ENCODE assay signal across 9 cellular contexts in the genomic region with DNA sequence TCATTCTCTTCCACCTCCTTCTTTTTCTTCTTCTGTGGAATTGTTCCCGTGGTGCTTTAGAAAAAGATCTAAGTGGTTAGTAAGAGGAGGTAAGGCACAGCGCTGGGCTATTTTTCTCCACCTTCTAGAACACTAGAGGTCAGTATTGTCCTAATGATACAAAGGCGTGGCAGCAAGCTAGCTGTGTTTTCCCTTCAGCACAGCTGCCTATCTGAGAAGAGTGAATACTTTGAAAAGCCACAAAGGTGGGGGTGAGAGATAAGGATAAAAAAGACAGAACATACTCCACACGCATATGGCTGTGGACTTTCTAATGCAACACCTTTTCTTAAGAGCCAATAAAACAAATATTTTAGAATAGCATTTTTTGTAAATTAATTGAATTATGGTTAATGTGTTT. TPM values are rescaled to one million over a fixed set of nuclear protein-coding genes. Genes with fewer than 3 reads are reported as not detected.
DNase-seq lines count a peak whose midpoint lies in the region; ATAC-seq and TF ChIP-seq lines count a peak whose summit lies in the region.
"Had no signal": no experiment of that assay in that cellular context is flagged by ENCODE, and none has a peak within 500 bp of the region (broad histone marks: within the 10 kb centered on the region; RNA-seq: fewer than 3 reads in every experiment).

No MANE protein-coding gene starts in this region.

- no peaks in the 10 kb centered on the region for H3K36me3 ChIP-seq in SK-N-MC (ENCODE audit: insufficient read depth, low read length)

- H3K9me3 ChIP-seq in SK-N-MC (ENCODE audit: low read depth, low read length) = no peaks in the 10 kb centered on the region

- peak; percentile 4 for DNase-seq in activated CD4-positive, alpha-beta T cell treated with anti-CD3 and anti-CD28 coated beads for 36 hours
- no peak for DNase-seq in activated CD4-positive, alpha-beta T cell treated with anti-CD3 and anti-CD28 coated beads, Interleukin-2, amount 50 U/mL, for 4 hours
- DNase-seq in NCI-H146 (lab: John Stamatoyannopoulos, UW) (peak; percentile 87), SK-N-MC (ENCODE audit: low read depth, low spot score) (peak; percentile 20), fibroblast of villous mesenchyme (ENCODE audit: low read depth) (peak; percentile 37), putamen (ENCODE audit: low spot score) (peak; percentile 58)
- DNase-seq in activated CD4-positive, alpha-beta T cell treated with anti-CD3 and anti-CD28 coated beads for 4 hours = no peak

- H3K27ac Mint-ChIP-seq in activated CD4-positive, alpha-beta T cell treated with anti-CD3 and anti-CD28 coated beads for 36 hours = no peak overlapping the region
- H3K27ac Mint-ChIP-seq: B cell had no signal

- H3K4me1 Mint-ChIP-seq in activated CD4-positive, alpha-beta T cell treated with anti-CD3 and anti-CD28 coated beads for 36 hours = peaks cover 3% of the 10 kb centered on the region
- H3K4me1 Mint-ChIP-seq: B cell had no signal

- H3K9me3 Mint-ChIP-seq in activated CD4-positive, alpha-beta T cell treated with anti-CD3 and anti-CD28 coated beads for 36 hours (ENCODE audit: low read depth) = peaks cover 2% of the 10 kb centered on the region

- H3K9ac ChIP-seq in SK-N-MC (ENCODE audit: insufficient read length) = no peak overlapping the region

- ATAC-seq in activated CD4-positive, alpha-beta T cell treated with anti-CD3 and anti-CD28 coated beads for 36 hours = no peak
- ATAC-seq in HG02798 (IDR thresholded peaks at IDR 0.05; ENCODE audit: poor library complexity, unreplicated experiment) = peak; percentile 82

- POLR2A ChIA-PET in activated CD4-positive, alpha-beta T cell treated with anti-CD3 and anti-CD28 coated beads for 36 hours (lab: Charles Lee) = no interaction called here

- no peaks in the 10 kb centered on the region for H3K36me3 Mint-ChIP-seq in activated CD4-positive, alpha-beta T cell treated with anti-CD3 and anti-CD28 coated beads for 36 hours (ENCODE audit: low read depth)

- H3K4me3 ChIP-seq in SK-N-MC (no peak overlapping the region), fibroblast of villous mesenchyme (ENCODE audit: low read depth, low read length) (no peak overlapping the region)

- TF ChIP-seq CTCF in fibroblast of villous mesenchyme (IDR thresholded peaks at IDR 0.05; ENCODE audit: insufficient read depth, low read depth, low read length) = peak; percentile 59

- no peak overlapping the region for H3K4me3 Mint-ChIP-seq in activated CD4-positive, alpha-beta T cell treated with anti-CD3 and anti-CD28 coated beads for 36 hours
- H3K4me3 Mint-ChIP-seq: B cell had no signal

- no peak overlapping the region for H3K27ac ChIP-seq in SK-N-MC

- intact Hi-C loops in activated CD4-positive, alpha-beta T cell treated with anti-CD3 and anti-CD28 coated beads for 36 hours (cut with DNase I, micrococcal nuclease) = no loop called here

- peaks cover 30% of the 10 kb centered on the region for H3K27me3 Mint-ChIP-seq in activated CD4-positive, alpha-beta T cell treated with anti-CD3 and anti-CD28 coated beads for 36 hours

- CTCF ChIA-PET in activated CD4-positive, alpha-beta T cell treated with anti-CD3 and anti-CD28 coated beads for 36 hours (lab: Charles Lee) = interaction anchor here (0.5 kb wide), 1 partner anchor 37 kb away, joined by 4 read pairs; no protein-coding TSS in a partner anchor

RNA-seq across cellular contexts. Expression of a gene that starts 2.1 kb away (rescaled TPM):
- total RNA-seq in activated CD4-positive, alpha-beta T cell treated with anti-CD3 and anti-CD28 coated beads for 36 hours = not detected
- not detected in 2 replicates for total RNA-seq in fibroblast of villous mesenchyme
- total RNA-seq: B cell had no signal

Comparison
In these comparisons a context has a peak if more than half of its experiments do, and no peak if none do; other contexts are left out.
1. DNase-seq: peak in activated CD4-positive, alpha-beta T cell treated with anti-CD3 and anti-CD28 coated beads for 36 hours (single experiment), NCI-H146 (single experiment), SK-N-MC (single experiment), fibroblast of villous mesenchyme (single experiment) and putamen (single experiment); none in activated CD4-positive, alpha-beta T cell treated with anti-CD3 and anti-CD28 coated beads, Interleukin-2, amount 50 U/mL, for 4 hours (0 of 2) and activated CD4-positive, alpha-beta T cell treated with anti-CD3 and anti-CD28 coated beads for 4 hours (0 of 2).